Comparison of ENCODE assay signal across 24 cellular contexts in the genomic region with DNA sequence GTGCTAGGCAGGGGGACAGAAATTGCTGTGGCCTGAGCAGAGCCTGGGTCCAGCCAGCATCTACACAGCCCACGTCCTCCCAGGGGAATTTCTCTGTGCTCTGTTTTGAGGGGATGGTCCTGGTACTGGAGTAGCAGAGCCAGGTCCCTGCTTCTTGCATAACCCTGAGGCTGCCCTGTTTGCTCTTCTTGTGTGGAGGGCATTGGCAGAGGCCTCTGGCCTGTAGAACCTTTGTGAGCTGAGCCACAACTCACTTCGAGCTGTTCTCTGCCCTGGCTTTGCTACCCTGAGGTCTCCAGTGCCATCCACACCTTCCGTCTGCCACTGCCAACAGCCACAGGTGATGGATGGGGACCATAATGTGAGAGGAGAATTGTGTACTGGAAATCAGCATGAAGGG.
"Had no signal": no experiment of that assay in that cellular context is flagged by ENCODE, and none has a peak within 500 bp of the region (broad histone marks: within the 10 kb centered on the region; RNA-seq: fewer than 3 reads in every experiment).

No MANE protein-coding gene starts in this region.

- H3K4me3 Mint-ChIP-seq: dendritic cell treated with granulocyte-macrophage colony-stimulating factor and Interleukin-4, amounts not matched to agents 40 ng/mL and 50 ng/mL, for 4 days; effector memory CD8-positive, alpha-beta T cell; endodermal cell had no signal

- H3K9me3 ChIP-seq: colonic mucosa, esophagus muscularis mucosa, esophagus squamous epithelium, gastrocnemius medialis, gastroesophageal sphincter, heart left ventricle had no signal

- H3K36me3 ChIP-seq: colonic mucosa, esophagus muscularis mucosa, esophagus squamous epithelium, gastrocnemius medialis, gastroesophageal sphincter, heart left ventricle, heart right ventricle had no signal

- H3K27ac ChIP-seq: colonic mucosa, coronary artery, dorsolateral prefrontal cortex, epithelial cell of prostate, esophagus muscularis mucosa, esophagus squamous epithelium, foreskin keratinocyte, gastrocnemius medialis, gastroesophageal sphincter, heart left ventricle, heart right ventricle had no signal

- H3K4me3 ChIP-seq: colonic mucosa, coronary artery, dorsolateral prefrontal cortex, esophagus muscularis mucosa, esophagus squamous epithelium, gastrocnemius medialis, gastroesophageal sphincter, heart left ventricle, heart right ventricle had no signal

- H3K4me1 ChIP-seq: colonic mucosa, gastrocnemius medialis, gastroesophageal sphincter had no signal

- H3K9me3 Mint-ChIP-seq: dendritic cell treated with granulocyte-macrophage colony-stimulating factor and Interleukin-4, amounts not matched to agents 40 ng/mL and 50 ng/mL, for 4 days; effector memory CD8-positive, alpha-beta T cell; endodermal cell had no signal

- H3K27me3 ChIP-seq: colonic mucosa, gastrocnemius medialis had no signal

- H3K27ac Mint-ChIP-seq: dendritic cell treated with granulocyte-macrophage colony-stimulating factor and Interleukin-4, amounts not matched to agents 40 ng/mL and 50 ng/mL, for 4 days; effector memory CD8-positive, alpha-beta T cell; endodermal cell had no signal

- DNase-seq: colonic mucosa; cortex of kidney; dermis blood vessel endothelial cell; dorsolateral prefrontal cortex; effector CD4-positive, alpha-beta T cell; effector CD8-positive, alpha-beta T cell; effector memory CD4-positive, alpha-beta T cell; effector memory CD8-positive, alpha-beta T cell; erythroblast; esophagus squamous epithelium; foreskin fibroblast; foreskin keratinocyte; foreskin melanocyte; gastrocnemius medialis; glutamatergic neuron; heart left ventricle; heart right ventricle had no signal

- ATAC-seq: effector memory CD8-positive, alpha-beta T cell; esophagus mucosa; foreskin keratinocyte; gastrocnemius medialis; gastroesophageal sphincter; heart left ventricle; heart right ventricle had no signal
